In genomic region chr9:71145179-71145578, GRCh38 we compare ENCODE assay signal across 2 cellular contexts.
TF ChIP-seq lines count a peak whose summit lies in the region.

No MANE protein-coding gene starts in this region.

TF ChIP-seq in liver, 16 proteins besides CTCF, POLR2A, EP300 and RAD21:
- peak; percentile 95 for TF ChIP-seq NR2F2 (IDR thresholded peaks at IDR 0.05)
- TF ChIP-seq FOXA2 (IDR thresholded peaks at IDR 0.05) = no peak
- no peak for TF ChIP-seq YY1 (IDR thresholded peaks at IDR 0.05)
- TF ChIP-seq REST (IDR thresholded peaks at IDR 0.05) = no peak
- TF ChIP-seq, protein P1, sequence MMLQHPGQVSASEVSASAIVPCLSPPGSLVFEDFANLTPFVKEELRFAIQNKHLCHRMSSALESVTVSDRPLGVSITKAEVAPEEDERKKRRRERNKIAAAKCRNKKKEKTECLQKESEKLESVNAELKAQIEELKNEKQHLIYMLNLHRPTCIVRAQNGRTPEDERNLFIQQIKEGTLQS (IDR thresholded peaks at IDR 0.05) = no peak
- no peak for TF ChIP-seq ZBTB33 (IDR thresholded peaks at IDR 0.05)
- TF ChIP-seq GABPA (IDR thresholded peaks at IDR 0.05 in 1 of 2, conservative IDR thresholded peaks at IDR 0.05 in 1 of 2) = peak in 1 of 2 donors; percentile 40
- no peak for TF ChIP-seq HNF4A (conservative IDR thresholded peaks at IDR 0.05)
- TF ChIP-seq EGR1 (IDR thresholded peaks at IDR 0.05; ENCODE audit: low read depth in 2 of 2) = no peak
- no peak for TF ChIP-seq JUND (IDR thresholded peaks at IDR 0.05)
- TF ChIP-seq FOXA1 (IDR thresholded peaks at IDR 0.05) = no peak
- TF ChIP-seq RXRA (IDR thresholded peaks at IDR 0.05) = peak in 1 of 2 donors; percentile 10

TF ChIP-seq in HepG2, 621 proteins besides CTCF, POLR2A, EP300 and RAD21:
- no peak for TF ChIP-seq DMAP1 (CRISPR knock-in tag; IDR thresholded peaks at IDR 0.05)
- TF ChIP-seq ZNF33A (CRISPR knock-in tag; IDR thresholded peaks at IDR 0.05; ENCODE audit: borderline replicate concordance) = no peak
- TF ChIP-seq ZMAT3 (CRISPR knock-in tag; conservative IDR thresholded peaks at IDR 0.05) = no peak
- TF ChIP-seq MED13 (CRISPR knock-in tag; IDR thresholded peaks at IDR 0.05) = no peak
- TF ChIP-seq, protein P2, sequence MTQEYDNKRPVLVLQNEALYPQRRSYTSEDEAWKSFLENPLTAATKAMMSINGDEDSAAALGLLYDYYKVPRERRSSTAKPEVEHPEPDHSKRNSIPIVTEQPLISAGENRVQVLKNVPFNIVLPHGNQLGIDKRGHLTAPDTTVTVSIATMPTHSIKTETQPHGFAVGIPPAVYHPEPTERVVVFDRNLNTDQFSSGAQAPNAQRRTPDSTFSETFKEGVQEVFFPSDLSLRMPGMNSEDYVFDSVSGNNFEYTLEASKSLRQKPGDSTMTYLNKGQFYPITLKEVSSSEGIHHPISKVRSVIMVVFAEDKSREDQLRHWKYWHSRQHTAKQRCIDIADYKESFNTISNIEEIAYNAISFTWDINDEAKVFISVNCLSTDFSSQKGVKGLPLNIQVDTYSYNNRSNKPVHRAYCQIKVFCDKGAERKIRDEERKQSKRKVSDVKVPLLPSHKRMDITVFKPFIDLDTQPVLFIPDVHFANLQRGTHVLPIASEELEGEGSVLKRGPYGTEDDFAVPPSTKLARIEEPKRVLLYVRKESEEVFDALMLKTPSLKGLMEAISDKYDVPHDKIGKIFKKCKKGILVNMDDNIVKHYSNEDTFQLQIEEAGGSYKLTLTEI (CRISPR knock-in tag; conservative IDR thresholded peaks at IDR 0.05) = no peak
- TF ChIP-seq SCMH1 (CRISPR knock-in tag; IDR thresholded peaks at IDR 0.05; ENCODE audit: borderline replicate concordance) = no peak
- TF ChIP-seq ETS1 (CRISPR knock-in tag; IDR thresholded peaks at IDR 0.05) = no peak
- no peak for TF ChIP-seq TBL1XR1 (IDR thresholded peaks at IDR 0.05; ENCODE audit: borderline replicate concordance, low read length, partially characterized antibody)
- TF ChIP-seq, protein P3, sequence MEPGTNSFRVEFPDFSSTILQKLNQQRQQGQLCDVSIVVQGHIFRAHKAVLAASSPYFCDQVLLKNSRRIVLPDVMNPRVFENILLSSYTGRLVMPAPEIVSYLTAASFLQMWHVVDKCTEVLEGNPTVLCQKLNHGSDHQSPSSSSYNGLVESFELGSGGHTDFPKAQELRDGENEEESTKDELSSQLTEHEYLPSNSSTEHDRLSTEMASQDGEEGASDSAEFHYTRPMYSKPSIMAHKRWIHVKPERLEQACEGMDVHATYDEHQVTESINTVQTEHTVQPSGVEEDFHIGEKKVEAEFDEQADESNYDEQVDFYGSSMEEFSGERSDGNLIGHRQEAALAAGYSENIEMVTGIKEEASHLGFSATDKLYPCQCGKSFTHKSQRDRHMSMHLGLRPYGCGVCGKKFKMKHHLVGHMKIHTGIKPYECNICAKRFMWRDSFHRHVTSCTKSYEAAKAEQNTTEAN (CRISPR knock-in tag; conservative IDR thresholded peaks at IDR 0.05) = no peak
- TF ChIP-seq CCAR2 (optimal IDR thresholded peaks at IDR 0.05; ENCODE audit: low read depth, low read length) = no peak
- no peak for TF ChIP-seq ZNF773 (CRISPR knock-in tag; IDR thresholded peaks at IDR 0.05; ENCODE audit: borderline replicate concordance)
- TF ChIP-seq TCF7 (IDR thresholded peaks at IDR 0.05; ENCODE audit: low read depth) = no peak
